In genomic region chr3:72797773-72798543, GRCh38 we compare ENCODE assay signal across 12 cellular contexts. TPM values are rescaled to one million over a fixed set of nuclear protein-coding genes. Genes with fewer than 3 reads are reported as not detected.
A peak's percentile ranks its signal among the peaks of the same experiment; 100 is the strongest.
DNase-seq lines count a peak whose midpoint lies in the region; ATAC-seq and TF ChIP-seq lines count a peak whose summit lies in the region.
"Had no signal": no experiment of that assay in that cellular context is flagged by ENCODE, and none has a peak within 500 bp of the region (broad histone marks: within the 10 kb centered on the region; RNA-seq: fewer than 3 reads in every experiment).

No MANE protein-coding gene starts in this region.

- in situ Hi-C loops in astrocyte of the spinal cord (cut with HindIII; ENCODE audit: low sequenced_read_pairs) = no loop called here

- no peak for TF ChIP-seq CTCF in astrocyte of the spinal cord (IDR thresholded peaks at IDR 0.05; ENCODE audit: low read depth, low read length)

- ATAC-seq in left colon (peak; percentile 52), HG02981 (IDR thresholded peaks at IDR 0.05; ENCODE audit: unreplicated experiment) (no peak)

- no peaks in the 10 kb centered on the region for H3K9me3 Mint-ChIP-seq in activated CD4-positive, alpha-beta memory T cell treated with anti-CD3 and anti-CD28 coated beads, Interleukin-2, amount 10 ng/mL, durations not matched to agents 7 days and 5 days

- DNase-seq in Ammon's horn (ENCODE audit: low spot score) (peak; percentile 7), NCI-H2029 treated with DMSO at 0.1 percent for 48 hours (lab: John Stamatoyannopoulos, UW) (peak; percentile 62), astrocyte of the spinal cord (ENCODE audit: low read depth, low spot score) (peak; percentile 45), left colon (peak in 1 of 2 donors; percentile 26), MG63 (no peak), GF-D8 (lab: John Stamatoyannopoulos, UW) (no peak)
- DNase-seq in activated CD4-positive, alpha-beta memory T cell treated with anti-CD3 and anti-CD28 coated beads, Interleukin-2, amount 10 ng/mL, durations not matched to agents 7 days and 5 days = no peak
- DNase-seq: activated CD4-positive, alpha-beta T cell treated with anti-CD3 and anti-CD28 coated beads, Interleukin-2, amount 50 U/mL, for 4 hours; CD4-positive, CD25-positive, alpha-beta regulatory T cell; NCI-H526 had no signal

- H3K27ac Mint-ChIP-seq in activated CD4-positive, alpha-beta memory T cell treated with anti-CD3 and anti-CD28 coated beads, Interleukin-2, amount 10 ng/mL, durations not matched to agents 7 days and 5 days = no peak overlapping the region

- H3K4me3 Mint-ChIP-seq in activated CD4-positive, alpha-beta memory T cell treated with anti-CD3 and anti-CD28 coated beads, Interleukin-2, amount 10 ng/mL, durations not matched to agents 7 days and 5 days = no peak overlapping the region
- H3K4me3 Mint-ChIP-seq: CD4-positive, CD25-positive, alpha-beta regulatory T cell had no signal

- intact Hi-C loops in left colon (cut with DNase I, micrococcal nuclease) = no loop called here

- no peaks in the 10 kb centered on the region for H3K27me3 ChIP-seq in MG63
- H3K27me3 ChIP-seq: suprapubic skin had no signal

- POLR2A ChIA-PET in activated CD4-positive, alpha-beta memory T cell treated with anti-CD3 and anti-CD28 coated beads, Interleukin-2, amount 10 ng/mL, durations not matched to agents 7 days and 5 days (lab: Charles Lee) = no interaction called here

- H3K4me3 ChIP-seq in astrocyte of the spinal cord (ENCODE audit: low read depth, low read length) = no peak overlapping the region
- H3K4me3 ChIP-seq in MG63 = no peak overlapping the region
- H3K4me3 ChIP-seq: suprapubic skin had no signal

- no peaks in the 10 kb centered on the region for H3K27me3 Mint-ChIP-seq in activated CD4-positive, alpha-beta memory T cell treated with anti-CD3 and anti-CD28 coated beads, Interleukin-2, amount 10 ng/mL, durations not matched to agents 7 days and 5 days
- H3K27me3 Mint-ChIP-seq: CD4-positive, CD25-positive, alpha-beta regulatory T cell had no signal

- no peaks in the 10 kb centered on the region for H3K9me3 ChIP-seq in MG63
- H3K9me3 ChIP-seq: suprapubic skin had no signal

- no peaks in the 10 kb centered on the region for H3K36me3 ChIP-seq in MG63
- H3K36me3 ChIP-seq: suprapubic skin had no signal

- H3K4me1 Mint-ChIP-seq in activated CD4-positive, alpha-beta memory T cell treated with anti-CD3 and anti-CD28 coated beads, Interleukin-2, amount 10 ng/mL, durations not matched to agents 7 days and 5 days = peaks cover 7% of the 10 kb centered on the region

- peaks cover 7% of the 10 kb centered on the region for H3K36me3 Mint-ChIP-seq in activated CD4-positive, alpha-beta memory T cell treated with anti-CD3 and anti-CD28 coated beads, Interleukin-2, amount 10 ng/mL, durations not matched to agents 7 days and 5 days (ENCODE audit: low read depth)

- CTCF ChIA-PET in activated CD4-positive, alpha-beta memory T cell treated with anti-CD3 and anti-CD28 coated beads, Interleukin-2, amount 10 ng/mL, durations not matched to agents 7 days and 5 days (lab: Charles Lee) = no interaction called here

RNA-seq across cellular contexts. Expression of gene SHQ1, which starts 50.3 kb away (rescaled TPM):
- 10 to 100 TPM; 21.5 to 22.0 TPM for total RNA-seq in left colon
- total RNA-seq in MG63 (2014; rRNA removed; shearing (Covaris generic); ENCODE audit: low replicate concordance) = 17.7 and 32.4 TPM in 2 replicates
- total RNA-seq in activated CD4-positive, alpha-beta memory T cell treated with anti-CD3 and anti-CD28 coated beads, Interleukin-2, amount 10 ng/mL, durations not matched to agents 7 days and 5 days = 10 to 100 TPM; 16.7 to 20.6 TPM

Comparison
In these comparisons a context has a peak if more than half of its experiments do, and no peak if none do; other contexts are left out.
1. DNase-seq: peak in Ammon's horn (single experiment), NCI-H2029 treated with DMSO at 0.1 percent for 48 hours (single experiment) and astrocyte of the spinal cord (single experiment); none in MG63 (single experiment), GF-D8 (single experiment) and activated CD4-positive, alpha-beta memory T cell treated with anti-CD3 and anti-CD28 coated beads, Interleukin-2, amount 10 ng/mL, durations not matched to agents 7 days and 5 days (single experiment).